In genomic region chr22:39296535-39296934, GRCh38 we compare ENCODE assay signal across 33 cellular contexts. TPM values are rescaled to one million over a fixed set of nuclear protein-coding genes. Genes with fewer than 3 reads are reported as not detected.
DNase-seq lines count a peak whose midpoint lies in the region; FAIRE-seq and TF ChIP-seq lines count a peak whose summit lies in the region.
"Had no signal": no experiment of that assay in that cellular context is flagged by ENCODE, and none has a peak within 500 bp of the region (broad histone marks: within the 10 kb centered on the region; RNA-seq: fewer than 3 reads in every experiment).

No MANE protein-coding gene starts in this region.

- H3K4ac ChIP-seq in trophoblast cell (ENCODE audit: low read depth, low read length), result no peak overlapping the region

- H3K79me1 ChIP-seq in trophoblast cell (ENCODE audit: low read length), result peaks cover 46% of the 10 kb centered on the region

- no peaks in the 10 kb centered on the region for H3K9me3 ChIP-seq in HEK293 (ENCODE audit: control insufficient read depth, insufficient read depth, low read depth, low read length)
- no peaks in the 10 kb centered on the region for H3K9me3 ChIP-seq in keratinocyte (ENCODE audit: control insufficient read depth, low read depth, low read length)
- H3K9me3 ChIP-seq in trophoblast cell (ENCODE audit: insufficient read depth, low read depth, low read length), result no peaks in the 10 kb centered on the region
- H3K9me3 ChIP-seq: esophagus squamous epithelium, HAP-1, lower lobe of right lung, right lobe of liver, SJSA1, spleen, stomach had no signal

- H3K9ac ChIP-seq in keratinocyte (ENCODE audit: control insufficient read depth, extremely low read depth, insufficient read depth, low read length), result no peak overlapping the region
- H3K9ac ChIP-seq in trophoblast cell (ENCODE audit: low read length), result no peak overlapping the region

- H3K4me1 ChIP-seq in HEK293 (ENCODE audit: control insufficient read depth, insufficient read depth, low read length) (0 out of 2 replicates have a peak, but pooled peaks cover 4% of the 10 kb centered on the region), keratinocyte (ENCODE audit: control insufficient read depth, extremely low read depth, insufficient read depth, low read length) (peaks cover 58% of the 10 kb centered on the region), trophoblast cell (ENCODE audit: control insufficient read depth in 1 of 2, insufficient read depth in 2 of 2, low read length in 2 of 2) (peaks cover 70 to 73% of the 10 kb centered on the region in 2 experiments)

- DNase-seq in keratinocyte (ENCODE audit: low read depth, low spot score), result no peak
- no peak for DNase-seq in trophoblast cell
- DNase-seq in activated gamma-delta T cell (lab: John Stamatoyannopoulos, UW), result no peak
- no peak for DNase-seq in effector CD8-positive, alpha-beta T cell (lab: John Stamatoyannopoulos, UW)
- DNase-seq in caudate nucleus (lab: John Stamatoyannopoulos, UW), result no peak
- no peak for DNase-seq in NCI-H446 treated with DMSO at 0.1 percent for 48 hours (lab: John Stamatoyannopoulos, UW)
- DNase-seq: activated CD4-positive, alpha-beta T cell treated with anti-CD3 and anti-CD28 coated beads, Interleukin-2, amount 10 ng/mL, durations not matched to agents 24 days and 14 days; activated effector memory CD4-positive, alpha-beta T cell treated with anti-CD3 and anti-CD28 coated beads, Interleukin-2, amount 50 U/mL, for 16 hours; activated naive CD8-positive, alpha-beta T cell treated with anti-CD3 and anti-CD28 coated beads for 36 hours; activated T-cell treated with anti-CD3 and anti-CD28 coated beads, Interleukin-2, amount 50 U/mL, for 1 hour; aorta; CD8-positive, alpha-beta memory T cell; central memory CD4-positive, alpha-beta T cell; DMS 273 treated with DMSO at 0.1 percent for 48 hours; esophagus squamous epithelium; foreskin keratinocyte; kidney glomerular epithelial cell; lower lobe of right lung; NCI-H1417 treated with DMSO at 0.1 percent for 48 hours; NCI-H2081 treated with DMSO at 0.1 percent for 48 hours; NCI-H345; NCI-H774; nephron progenitor cell; spleen; stimulated activated CD4-positive, alpha-beta T cell treated with anti-CD3 and anti-CD28 coated beads, Interleukin-2, amount 100 ng/mL, for 24 hours; stomach; T1000 had no signal

- H2BK5ac ChIP-seq in trophoblast cell (ENCODE audit: low read depth, low read length, poor library complexity), result no peak overlapping the region

- H3K36me3 ChIP-seq in HEK293 (ENCODE audit: control insufficient read depth in 2 of 2, insufficient read depth in 1 of 2, low read length in 2 of 2) (no peaks in the 10 kb centered on the region), keratinocyte (ENCODE audit: control insufficient read depth in 2 of 2, extremely low read depth in 1 of 2, insufficient read depth in 2 of 2, low read length in 2 of 2) (no peaks in the 10 kb centered on the region), trophoblast cell (ENCODE audit: control insufficient read depth in 1 of 2, insufficient read depth in 2 of 2, low read length in 2 of 2) (no peaks in the 10 kb centered on the region)
- H3K36me3 ChIP-seq: esophagus squamous epithelium, HAP-1, lower lobe of right lung, right lobe of liver, SJSA1, spleen, stomach had no signal

- no peak overlapping the region for H4K12ac ChIP-seq in trophoblast cell (ENCODE audit: low read depth, low read length)

- H2BK12ac ChIP-seq in trophoblast cell (ENCODE audit: low read length), result peak overlapping the region; percentile 41

- H4K91ac ChIP-seq in trophoblast cell (ENCODE audit: low read depth, low read length), result peak overlapping the region; percentile 76

- CTCF ChIA-PET in HEK293 (lab: Yijun Ruan, JAX), result interaction anchor here (1.1 to 1.7 kb wide), 2 partner anchors 10 to 80 kb away, joined by 3 to 10 read pairs; no protein-coding TSS in a partner anchor

- no peaks in the 10 kb centered on the region for H4K20me1 ChIP-seq in keratinocyte (ENCODE audit: control insufficient read depth, extremely low read depth, insufficient read depth, low read length)

- H3K14ac ChIP-seq in trophoblast cell (ENCODE audit: low read length), result no peak overlapping the region

- H3K4me3 ChIP-seq in HEK293 (ENCODE audit: low read depth, low read length) (no peak overlapping the region), keratinocyte (ENCODE audit: control insufficient read depth in 2 of 3, extremely low read depth in 1 of 3, insufficient read depth in 2 of 3, low read depth in 1 of 3, low read length in 3 of 3) (no peak overlapping the region), trophoblast cell (ENCODE audit: low read depth, low read length) (no peak overlapping the region)
- H3K4me3 ChIP-seq: esophagus squamous epithelium, HAP-1, lower lobe of right lung, right lobe of liver, SJSA1, spleen, stomach had no signal

- H3K79me2 ChIP-seq in keratinocyte (ENCODE audit: control insufficient read depth, insufficient read depth, low read length), result no peaks in the 10 kb centered on the region
- H3K79me2 ChIP-seq in trophoblast cell (ENCODE audit: control insufficient read depth, insufficient read depth, low read length, poor library complexity), result peaks cover 2% of the 10 kb centered on the region

- peak overlapping the region; percentile 85 for H2BK120ac ChIP-seq in trophoblast cell (ENCODE audit: insufficient read depth, low read length, poor library complexity)

- no peak overlapping the region for H3K4me2 ChIP-seq in keratinocyte (ENCODE audit: control insufficient read depth, extremely low read depth, insufficient read depth, low read depth, low read length)
- no peak overlapping the region for H3K4me2 ChIP-seq in trophoblast cell (ENCODE audit: low read length)

- no peak overlapping the region for H3K23ac ChIP-seq in trophoblast cell (ENCODE audit: low read length)

- no CpG with 5 or more reads among the region's 6 CpGs for WGBS in trophoblast cell (ENCODE audit: extremely low coverage, insufficient coverage, insufficient read length)

- no peak for FAIRE-seq in keratinocyte (lab: Jason Lieb, UNC)
- FAIRE-seq: endometrium had no signal

- dilution Hi-C loops in keratinocyte (cut with MboI; ENCODE audit: extremely low pct_ligation_motif_present, low sequenced_read_pairs), result no loop called here

- H3K27me3 ChIP-seq in keratinocyte (ENCODE audit: control insufficient read depth, extremely low read depth, insufficient read depth, low read length), result no peaks in the 10 kb centered on the region
- no peaks in the 10 kb centered on the region for H3K27me3 ChIP-seq in trophoblast cell (ENCODE audit: insufficient read depth, low read length)
- H3K27me3 ChIP-seq: foreskin keratinocyte, right lobe of liver, SJSA1, spleen, stomach had no signal

- POLR2A ChIA-PET in HEK293 (lab: Yijun Ruan, JAX), result interaction anchor here (1.0 to 2.2 kb wide), 2 partner anchors 15 to 22 kb away, joined by 3 to 18 read pairs; no protein-coding TSS in a partner anchor

- H4K8ac ChIP-seq in trophoblast cell (ENCODE audit: low read depth, low read length), result peak overlapping the region; percentile 6

- H3K18ac ChIP-seq in trophoblast cell (ENCODE audit: low read length), result no peak overlapping the region

- H3K27ac ChIP-seq in HEK293 (ENCODE audit: extremely low read depth, low read depth, low read length), result no peak overlapping the region
- H3K27ac ChIP-seq in VCaP, result peak overlapping the region; percentile 43; the same call in 1 of the 2 replicates
- H3K27ac ChIP-seq in keratinocyte (ENCODE audit: control insufficient read depth, insufficient read depth, low read length), result no peak overlapping the region
- H3K27ac ChIP-seq in trophoblast cell (ENCODE audit: low read depth, low read length), result no peak overlapping the region
- no peak overlapping the region for H3K27ac ChIP-seq in caudate nucleus (ENCODE audit: low read depth, low read length)
- H3K27ac ChIP-seq: foreskin keratinocyte had no signal

- peak overlapping the region; percentile 66 for H2AFZ ChIP-seq in keratinocyte (ENCODE audit: control insufficient read depth, low read length)
- H2AFZ ChIP-seq in trophoblast cell (ENCODE audit: insufficient read depth, low read length, poor library complexity), result no peak overlapping the region

- TF ChIP-seq CTCF in HEK293 (tag by site-specific recombination; IDR thresholded peaks at IDR 0.05) (no peak), VCaP (conservative IDR thresholded peaks at IDR 0.05) (no peak), keratinocyte (optimal IDR thresholded peaks at IDR 0.05 in 1 of 3, IDR thresholded peaks at IDR 0.05 in 1 of 3, conservative IDR thresholded peaks at IDR 0.05 in 1 of 3; ENCODE audit: extremely low read depth in 1 of 3, insufficient read depth in 2 of 3, low read length in 3 of 3) (no peak)

- H3K9me1 ChIP-seq in keratinocyte (ENCODE audit: control insufficient read depth, extremely low read depth, insufficient read depth, low read length), result no peaks in the 10 kb centered on the region

- no peak overlapping the region for H2AK5ac ChIP-seq in trophoblast cell (ENCODE audit: low read length)

RNA-seq across cellular contexts. Expression of gene RPL3, which starts 22.9 kb away (rescaled TPM):
- polyA plus RNA-seq in keratinocyte, result 2,424 to 2,611 TPM (median 2,538 TPM) in 3 replicates
- polyA plus RNA-seq in keratinocyte (2011; ENCODE audit: low read depth), result 2,618 TPM
- polyA plus RNA-seq in keratinocyte (2011; cell fraction: cytosol; rRNA removed), result 2,037 and 2,979 TPM in 2 replicates
- polyA plus RNA-seq in keratinocyte (2011; cell fraction: nucleus; rRNA removed), result 1,267 and 1,276 TPM in 2 replicates
- 2,146 and 2,726 TPM in 2 replicates for polyA plus RNA-seq in keratinocyte (2012; ENCODE audit: low replicate concordance)
- 1,617 to 1,755 TPM (median 1,669 TPM) in 3 replicates for polyA minus RNA-seq in keratinocyte
- 2,002 TPM for polyA minus RNA-seq in keratinocyte (2011; cell fraction: cytosol; rRNA and poly(A)+ RNA removed)
- 534 and 588 TPM in 2 replicates for polyA minus RNA-seq in keratinocyte (2011; cell fraction: nucleus; rRNA and poly(A)+ RNA removed)
- 1,456 and 1,519 TPM in 2 replicates for polyA plus RNA-seq in trophoblast cell (2013)

RNA-seq across cellular contexts. Expression of gene PDGFB, which starts 51.8 kb away (rescaled TPM):
- polyA plus RNA-seq in keratinocyte, result 4.3 to 10.3 TPM (median 6.0 TPM) in 3 replicates
- 4.1 TPM for polyA plus RNA-seq in keratinocyte (2011; ENCODE audit: low read depth)
- 5.7 and 7.5 TPM in 2 replicates for polyA plus RNA-seq in keratinocyte (2011; cell fraction: cytosol; rRNA removed)
- polyA plus RNA-seq in keratinocyte (2011; cell fraction: nucleus; rRNA removed), result 13.7 and 15.8 TPM in 2 replicates
- 2.2 and 8.5 TPM in 2 replicates for polyA plus RNA-seq in keratinocyte (2012; ENCODE audit: low replicate concordance)
- 4.4 to 17.7 TPM (median 4.6 TPM) in 3 replicates for polyA minus RNA-seq in keratinocyte
- polyA minus RNA-seq in keratinocyte (2011; cell fraction: cytosol; rRNA and poly(A)+ RNA removed), result 9.4 TPM
- polyA minus RNA-seq in keratinocyte (2011; cell fraction: nucleus; rRNA and poly(A)+ RNA removed), result 9.4 and 9.9 TPM in 2 replicates
- polyA plus RNA-seq in trophoblast cell (2013), result 16.2 and 16.3 TPM in 2 replicates

RNA-seq across cellular contexts. Expression of gene SYNGR1, which starts 53.3 kb away (rescaled TPM):
- 0.63 to 1.4 TPM (median 0.76 TPM) in 3 replicates for polyA plus RNA-seq in keratinocyte
- polyA plus RNA-seq in keratinocyte (2011; ENCODE audit: low read depth), result 0.67 TPM
- polyA plus RNA-seq in keratinocyte (2011; cell fraction: cytosol; rRNA removed), result 1.2 and 2.7 TPM in 2 replicates
- 1.5 and 2.7 TPM in 2 replicates for polyA plus RNA-seq in keratinocyte (2011; cell fraction: nucleus; rRNA removed)
- 0.78 and 2.2 TPM in 2 replicates for polyA plus RNA-seq in keratinocyte (2012; ENCODE audit: low replicate concordance)
- polyA minus RNA-seq in keratinocyte, result 0.54 to 1.9 TPM (median 0.56 TPM) in 3 replicates
- 1.5 TPM for polyA minus RNA-seq in keratinocyte (2011; cell fraction: cytosol; rRNA and poly(A)+ RNA removed)
- polyA minus RNA-seq in keratinocyte (2011; cell fraction: nucleus; rRNA and poly(A)+ RNA removed), result 0.62 and 1.3 TPM in 2 replicates
- 20.4 and 21.0 TPM in 2 replicates for polyA plus RNA-seq in trophoblast cell (2013)
